In the genomic region with DNA sequence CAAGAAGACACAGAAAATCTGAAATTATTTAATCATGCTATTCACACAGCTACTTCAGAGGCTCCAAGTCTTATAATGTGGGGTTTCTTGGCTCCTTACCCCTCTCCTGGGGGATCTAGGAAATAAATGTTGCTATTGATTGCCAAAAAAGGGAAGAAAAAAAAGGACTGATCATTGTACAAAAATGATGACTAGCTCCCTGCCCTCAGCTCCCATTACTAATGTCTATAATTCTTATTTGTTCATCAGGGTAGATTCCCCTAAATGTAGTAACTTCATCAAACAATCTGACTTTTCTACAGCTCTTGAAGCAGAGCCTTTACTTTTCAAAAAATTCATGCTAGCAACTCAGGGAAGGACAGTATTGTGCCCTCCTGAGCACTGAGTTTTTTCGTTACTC, we compare ENCODE assay signal across 13 cellular contexts. TPM values are rescaled to one million over a fixed set of nuclear protein-coding genes. Genes with fewer than 3 reads are reported as not detected.
DNase-seq lines count a peak whose midpoint lies in the region; ATAC-seq, FAIRE-seq and TF ChIP-seq lines count a peak whose summit lies in the region.
"Had no signal": no experiment of that assay in that cellular context is flagged by ENCODE, and none has a peak within 500 bp of the region (broad histone marks: within the 10 kb centered on the region; RNA-seq: fewer than 3 reads in every experiment).

No MANE protein-coding gene starts in this region.

- H3K36me3 ChIP-seq in pancreas, result no peaks in the 10 kb centered on the region

- no peak for DNase-seq in AG09309 (ENCODE audit: low read depth)
- DNase-seq in RWPE1 (ENCODE audit: low spot score), result peak; percentile 12
- peak; percentile 19 for DNase-seq in fibroblast of the aortic adventitia (ENCODE audit: low read depth)
- no peak for DNase-seq in pancreas
- no peak for DNase-seq in activated naive CD4-positive, alpha-beta T cell treated with Interleukin-2 at 50 U/mL for 16 hours
- no peak for DNase-seq in GM12891 (ENCODE audit: insufficient read length, low spot score)
- DNase-seq in DMS114 treated with DMSO at 0.1 percent for 48 hours (lab: John Stamatoyannopoulos, UW; ENCODE audit: unreplicated experiment), result no peak
- no peak for DNase-seq in KG1 (lab: John Stamatoyannopoulos, UW)
- DNase-seq: activated CD4-positive, alpha-beta T cell treated with anti-CD3 and anti-CD28 coated beads, Interleukin-2, amount 50 U/mL, for 1 hour; activated gamma-delta T cell treated with Interleukin-2 at 50 U/mL for 16 hours; NCI-H510A; nucleus accumbens had no signal

- FAIRE-seq in pancreas (lab: Jason Lieb, UNC) (no peak), GM12891 (lab: Jason Lieb, UNC) (no peak)

- ATAC-seq in pancreas, result no peak

- CTCF ChIA-PET in RWPE1 (lab: Yijun Ruan, JAX), result interaction anchor here (0.5 to 2.1 kb wide), 5 partner anchors 33 to 1565 kb away, joined by 3 to 5 read pairs (median 3); no protein-coding TSS in a partner anchor

- H3K27me3 ChIP-seq in pancreas, result no peaks in the 10 kb centered on the region
- H3K27me3 ChIP-seq: BLaER1 had no signal

- POLR2A ChIA-PET in RWPE1 (lab: Yijun Ruan, JAX; ENCODE audit: low non-redundant PET), result no interaction called here

- WGBS in pancreas, 2 donors, result 25 to 35% methylated on average over 1 of the region's 1 CpG

- TF ChIP-seq CTCF in AG09309 (IDR thresholded peaks at IDR 0.05; ENCODE audit: control insufficient read depth, insufficient read depth, low read depth, low read length, missing control alignments) (no peak), RWPE1 (conservative IDR thresholded peaks at IDR 0.05; ENCODE audit: low read depth) (no peak), fibroblast of the aortic adventitia (IDR thresholded peaks at IDR 0.05; ENCODE audit: insufficient read depth, low read length) (no peak), pancreas (IDR thresholded peaks at IDR 0.05) (no peak)

- peaks cover 0 to 4% (median 0%) of the 10 kb centered on the region in 4 donors for H3K9me3 ChIP-seq in pancreas
- H3K9me3 ChIP-seq: BLaER1 had no signal

- intact Hi-C loops in pancreas (cut with DNase I), result no loop called here

- no peak for TF ChIP-seq POLR2A in GM12891 (IDR thresholded peaks at IDR 0.05; ENCODE audit: low read depth, low read length)

- H3K27ac ChIP-seq in RWPE1 (no peak overlapping the region), pancreas (peak overlapping the region; percentile 44 to 99 (median 92))
- H3K27ac ChIP-seq: BLaER1 had no signal

- H3K4me1 ChIP-seq in pancreas, result peaks cover 0 to 37% (median 25%) of the 10 kb centered on the region in 3 donors

- H3K4me3 ChIP-seq in AG09309 (ENCODE audit: control insufficient read depth, low read depth, low read length) (peak overlapping the region; percentile 24; the same call in 1 of the 2 replicates), fibroblast of the aortic adventitia (ENCODE audit: low read depth, low read length) (no peak overlapping the region), pancreas (peak overlapping the region in 3 of 4 donors; percentile 5 to 84 (median 66))
- H3K4me3 ChIP-seq: BLaER1 had no signal

TF ChIP-seq in GM12891, 5 proteins besides CTCF, POLR2A, EP300 and RAD21:
- no peak for TF ChIP-seq PAX5 (IDR thresholded peaks at IDR 0.05; ENCODE audit: insufficient read depth, low read length, severe bottlenecking)
- TF ChIP-seq POU2F2 (IDR thresholded peaks at IDR 0.05; ENCODE audit: low read depth, low read length), result no peak
- TF ChIP-seq POLR2AphosphoS5 (IDR thresholded peaks at IDR 0.05; ENCODE audit: low read depth, low read length), result no peak
- no peak for TF ChIP-seq SPI1 (IDR thresholded peaks at IDR 0.05; ENCODE audit: low read depth, low read length)
- TF ChIP-seq TAF1 (IDR thresholded peaks at IDR 0.05; ENCODE audit: low read depth, low read length), result no peak

RNA-seq across cellular contexts. Expression of gene SMC5, which starts 3.3 kb away (rescaled TPM):
- total RNA-seq in fibroblast of the aortic adventitia (ENCODE audit: low replicate concordance) (23.9 and 38.8 TPM in 2 replicates), pancreas (10 to 100 TPM; 13.0 to 23.2 (median 15.1) TPM)
- 10 to 100 TPM in 1 of 2 donors, 1 to 10 TPM in 1; 6.1 to 14.9 TPM for polyA plus RNA-seq in pancreas
- polyA plus RNA-seq in GM12891 (2012; ENCODE audit: low read depth, missing spikeins), result 11.2 TPM

Comparison
In these comparisons a context has a peak if more than half of its experiments do, and no peak if none do; other contexts are left out.
1. DNase-seq: peak in RWPE1 (single experiment) and fibroblast of the aortic adventitia (single experiment); none in AG09309 (single experiment), pancreas (0 of 6), activated naive CD4-positive, alpha-beta T cell treated with Interleukin-2 at 50 U/mL for 16 hours (single experiment), GM12891 (single experiment), DMS114 treated with DMSO at 0.1 percent for 48 hours (single experiment) and KG1 (single experiment).